27 cellular contexts compared by ENCODE assay signal in genomic region chr12:64173456-64173855, GRCh38. TPM values are rescaled to one million over a fixed set of nuclear protein-coding genes. Genes with fewer than 3 reads are reported as not detected.
A peak's percentile ranks its signal among the peaks of the same experiment; 100 is the strongest.
DNase-seq lines count a peak whose midpoint lies in the region; ATAC-seq, FAIRE-seq and TF ChIP-seq lines count a peak whose summit lies in the region.
"Had no signal": no experiment of that assay in that cellular context is flagged by ENCODE, and none has a peak within 500 bp of the region (broad histone marks: within the 10 kb centered on the region; RNA-seq: fewer than 3 reads in every experiment).

No MANE protein-coding gene starts in this region.

- TF ChIP-seq RAD21 in HepG2 (CRISPR knock-in tag; IDR thresholded peaks at IDR 0.05), result no peak

- no peak overlapping the region for H3K9ac ChIP-seq in HepG2 (ENCODE audit: insufficient read depth, low read depth, low read length)

- TF ChIP-seq CTCF in BE2C (IDR thresholded peaks at IDR 0.05; ENCODE audit: low read depth, low read length) (no peak), HepG2 (CRISPR knock-in tag; IDR thresholded peaks at IDR 0.05) (no peak), foreskin keratinocyte (conservative IDR thresholded peaks at IDR 0.05) (no peak)

- H3K79me2 ChIP-seq in HepG2 (ENCODE audit: insufficient read depth, low read length), result no peaks in the 10 kb centered on the region

- H3K36me3 Mint-ChIP-seq in activated T-helper 17 cell treated with anti-CD3 and anti-CD28 coated beads, Interleukin-2, amount 50 U/mL, for 72 hours (ENCODE audit: low read depth), result no peaks in the 10 kb centered on the region
- H3K36me3 Mint-ChIP-seq: activated naive CD8-positive, alpha-beta T cell treated with anti-CD3 and anti-CD28 coated beads, Interleukin-2, amount 10 ng/mL, durations not matched to agents 7 days and 5 days; mesothelial cell of epicardium had no signal

- H3K4me1 ChIP-seq in BE2C (peaks cover 19% of the 10 kb centered on the region), HepG2 (ENCODE audit: insufficient read depth, low read length) (peaks cover 26% of the 10 kb centered on the region), foreskin keratinocyte (peaks cover 42% of the 10 kb centered on the region)
- H3K4me1 ChIP-seq: colonic mucosa had no signal

- CTCF ChIA-PET in HepG2 (lab: Yijun Ruan, JAX; ENCODE audit: low intra/inter-chr PET ratio, low total read pairs), result no interaction called here

- H3K4me1 Mint-ChIP-seq in activated T-helper 17 cell treated with anti-CD3 and anti-CD28 coated beads, Interleukin-2, amount 50 U/mL, for 72 hours, result peaks cover 4% of the 10 kb centered on the region
- H3K4me1 Mint-ChIP-seq: activated CD4-positive, alpha-beta T cell treated with anti-CD3 and anti-CD28 coated beads, Interleukin-2, amount 10 ng/mL, durations not matched to agents 24 days and 14 days; CD8-positive, alpha-beta memory T cell; IgD-negative memory B cell had no signal

- intact Hi-C loops in HepG2 (cut with micrococcal nuclease; ENCODE audit: unreplicated experiment), result no loop called here

- no peak overlapping the region for H3K4me3 ChIP-seq in BE2C (ENCODE audit: low read depth, low read length)
- no peak overlapping the region for H3K4me3 ChIP-seq in HepG2 (replicated peaks in 1 of 3; ENCODE audit: insufficient read depth in 1 of 3, low read depth in 2 of 3, low read length in 3 of 3)
- H3K4me3 ChIP-seq: colonic mucosa, SJCRH30, spleen had no signal

- H4K20me1 ChIP-seq in HepG2 (ENCODE audit: insufficient read depth, low read length), result no peaks in the 10 kb centered on the region

- H3K36me3 ChIP-seq in BE2C (no peaks in the 10 kb centered on the region), HepG2 (replicated peaks in 1 of 2; ENCODE audit: control insufficient read depth in 1 of 2, insufficient read depth in 2 of 2, low read length in 2 of 2) (no peaks in the 10 kb centered on the region)
- H3K36me3 ChIP-seq: colonic mucosa, neutrophil, SJCRH30, spleen had no signal

- TF ChIP-seq EP300 in HepG2 (IDR thresholded peaks at IDR 0.05; ENCODE audit: low read depth in 2 of 2, low read length in 2 of 2) (no peak), HepG2 (CRISPR knock-in tag; IDR thresholded peaks at IDR 0.05; ENCODE audit: borderline replicate concordance) (no peak)

- H3K27ac Mint-ChIP-seq in activated T-helper 17 cell treated with anti-CD3 and anti-CD28 coated beads, Interleukin-2, amount 50 U/mL, for 72 hours, result peak overlapping the region; percentile 47
- H3K27ac Mint-ChIP-seq: activated CD4-positive, alpha-beta T cell treated with anti-CD3 and anti-CD28 coated beads, Interleukin-2, amount 10 ng/mL, durations not matched to agents 24 days and 14 days; activated naive CD8-positive, alpha-beta T cell treated with anti-CD3 and anti-CD28 coated beads, Interleukin-2, amount 10 ng/mL, durations not matched to agents 7 days and 5 days; CD8-positive, alpha-beta memory T cell; IgD-negative memory B cell; mesothelial cell of epicardium; naive thymus-derived CD4-positive, alpha-beta T cell had no signal

- no peak overlapping the region for H2AFZ ChIP-seq in HepG2 (ENCODE audit: low read length)

- 0% methylated on average over 3 of the region's 3 CpGs for WGBS in HepG2 (ENCODE audit: low lambda C conversion rate)

- in situ Hi-C loops in HepG2 (cut with HindIII; ENCODE audit: extremely low pct_ligation_motif_present, low pct_unique_long_range_greater_than_20kb), result no loop called here

- H3K27ac ChIP-seq in HepG2 (ENCODE audit: extremely low read length, insufficient read depth, low read length) (no peak overlapping the region), foreskin keratinocyte (no peak overlapping the region)
- H3K27ac ChIP-seq: colonic mucosa, neutrophil, SJCRH30, spleen had no signal

- H3K27me3 ChIP-seq in BE2C, result no peaks in the 10 kb centered on the region
- H3K27me3 ChIP-seq in HepG2 (ENCODE audit: control insufficient read depth in 1 of 2, insufficient read depth in 2 of 2, low read length in 2 of 2), result no peaks in the 10 kb centered on the region
- H3K27me3 ChIP-seq in foreskin keratinocyte, result no peaks in the 10 kb centered on the region
- H3K27me3 ChIP-seq: colonic mucosa, neutrophil, SJCRH30, spleen had no signal

- H3K27me3 Mint-ChIP-seq in activated T-helper 17 cell treated with anti-CD3 and anti-CD28 coated beads, Interleukin-2, amount 50 U/mL, for 72 hours, result no peaks in the 10 kb centered on the region
- H3K27me3 Mint-ChIP-seq: activated CD4-positive, alpha-beta T cell treated with anti-CD3 and anti-CD28 coated beads, Interleukin-2, amount 10 ng/mL, durations not matched to agents 24 days and 14 days; activated naive CD8-positive, alpha-beta T cell treated with anti-CD3 and anti-CD28 coated beads, Interleukin-2, amount 10 ng/mL, durations not matched to agents 7 days and 5 days; CD8-positive, alpha-beta memory T cell; IgD-negative memory B cell; naive thymus-derived CD4-positive, alpha-beta T cell had no signal

- POLR2A ChIA-PET in HepG2 (lab: Yijun Ruan, JAX), result no interaction called here

- no peak overlapping the region for H3K4me3 Mint-ChIP-seq in activated T-helper 17 cell treated with anti-CD3 and anti-CD28 coated beads, Interleukin-2, amount 50 U/mL, for 72 hours
- H3K4me3 Mint-ChIP-seq: activated CD4-positive, alpha-beta T cell treated with anti-CD3 and anti-CD28 coated beads, Interleukin-2, amount 10 ng/mL, durations not matched to agents 24 days and 14 days; activated naive CD8-positive, alpha-beta T cell treated with anti-CD3 and anti-CD28 coated beads, Interleukin-2, amount 10 ng/mL, durations not matched to agents 7 days and 5 days; CD8-positive, alpha-beta memory T cell; IgD-negative memory B cell; mesothelial cell of epicardium; naive thymus-derived CD4-positive, alpha-beta T cell had no signal

- ATAC-seq in activated T-helper 17 cell treated with anti-CD3 and anti-CD28 coated beads, Interleukin-2, amount 50 U/mL, for 72 hours (replicated peaks), result no peak
- ATAC-seq in HepG2 (no peak; the same call in 2 of the 3 replicates), foreskin keratinocyte (no peak)
- ATAC-seq: naive thymus-derived CD4-positive, alpha-beta T cell; right cardiac atrium; stimulated activated naive CD8-positive, alpha-beta T cell treated with anti-CD3 and anti-CD28 coated beads, Interleukin-15, Interleukin-2, amounts not matched to agents 100 U/mL and 50 U/mL, for 24 hours had no signal

- BruUV-seq in HepG2 (replicated peaks; lab: Mats Ljungman, UMichigan), result no TSS peak

- no peak for TF ChIP-seq POLR2A in HepG2 (IDR thresholded peaks at IDR 0.05; ENCODE audit: insufficient read depth in 1 of 2, low read depth in 2 of 2, low read length in 2 of 2)

- DNase-seq in BE2C (peak; percentile 40), HuH-7 (ENCODE audit: low spot score) (peak; percentile 38), HepG2 (ENCODE audit: low spot score) (no peak), Kasumi-1 (lab: John Stamatoyannopoulos, UW) (no peak), foreskin keratinocyte (no peak)
- DNase-seq in activated CD4-positive, alpha-beta T cell treated with anti-CD3 and anti-CD28 coated beads, Interleukin-2, amount 50 U/mL, for 1 hour, result no peak
- DNase-seq: activated CD4-positive, alpha-beta T cell treated with anti-CD3 and anti-CD28 coated beads, Interleukin-2, amount 10 ng/mL, durations not matched to agents 24 days and 14 days; activated effector memory CD4-positive, alpha-beta T cell treated with anti-CD3 and anti-CD28 coated beads, Interleukin-2, amount 50 U/mL, for 16 hours; activated naive CD8-positive, alpha-beta T cell treated with anti-CD3 and anti-CD28 coated beads, Interleukin-2, amount 10 ng/mL, durations not matched to agents 7 days and 5 days; CD8-positive, alpha-beta memory T cell; colonic mucosa; effector CD4-positive, alpha-beta T cell; naive thymus-derived CD4-positive, alpha-beta T cell; NCI-H1092; NCI-H187 treated with DMSO at 0.1 percent for 48 hours; NCI-H526; right cardiac atrium; SJCRH30; spleen; stimulated activated CD4-positive, alpha-beta T cell treated with anti-CD3 and anti-CD28 coated beads, Interleukin-2, amount 100 ng/mL, for 24 hours; stimulated activated naive CD8-positive, alpha-beta T cell treated with anti-CD3 and anti-CD28 coated beads, Interleukin-15, Interleukin-2, amounts not matched to agents 100 U/mL and 50 U/mL, for 24 hours had no signal

- FAIRE-seq in HepG2 (lab: Jason Lieb, UNC), result no peak
- FAIRE-seq: astrocyte, RCC 7860 had no signal

- no peak overlapping the region for H3K4me2 ChIP-seq in HepG2 (ENCODE audit: low read depth, low read length)

- no peaks in the 10 kb centered on the region for H3K9me3 ChIP-seq in BE2C
- H3K9me3 ChIP-seq in HepG2 (ENCODE audit: low read length), result no peaks in the 10 kb centered on the region
- H3K9me3 ChIP-seq: colonic mucosa, neutrophil, SJCRH30, spleen had no signal

- H3K9me3 Mint-ChIP-seq in activated T-helper 17 cell treated with anti-CD3 and anti-CD28 coated beads, Interleukin-2, amount 50 U/mL, for 72 hours, result no peaks in the 10 kb centered on the region
- H3K9me3 Mint-ChIP-seq: activated CD4-positive, alpha-beta T cell treated with anti-CD3 and anti-CD28 coated beads, Interleukin-2, amount 10 ng/mL, durations not matched to agents 24 days and 14 days; activated naive CD8-positive, alpha-beta T cell treated with anti-CD3 and anti-CD28 coated beads, Interleukin-2, amount 10 ng/mL, durations not matched to agents 7 days and 5 days; CD8-positive, alpha-beta memory T cell; IgD-negative memory B cell; mesothelial cell of epicardium; naive thymus-derived CD4-positive, alpha-beta T cell had no signal

RNA-seq across cellular contexts. Expression of gene KICS2, which starts 48.6 kb away (rescaled TPM):
- polyA plus RNA-seq in BE2C (2012; ENCODE audit: insufficient read depth, insufficient read length, low read depth), result 6.8 TPM
- total RNA-seq in activated T-helper 17 cell treated with anti-CD3 and anti-CD28 coated beads, Interleukin-2, amount 50 U/mL, for 72 hours, result 10 to 100 TPM in 1 of 2 donors, 1 to 10 TPM in 1; 9.9 to 14.2 TPM
- total RNA-seq in HepG2 (2016; rRNA removed; fragmentation: Illumina TruSeq; extraction: Trizol), result 6.6 and 6.8 TPM in 2 replicates
- 4.8 and 6.6 TPM in 2 replicates for total RNA-seq in HepG2 (2016; cell fraction: cytosol; rRNA removed; fragmentation: Illumina TruSeq; extraction: Trizol; ENCODE audit: low read depth)
- total RNA-seq in HepG2 (2016; cell fraction: insoluble cytoplasmic fraction; rRNA removed; fragmentation: Illumina TruSeq; extraction: Trizol), result 8.0 and 8.8 TPM in 2 replicates
- total RNA-seq in HepG2 (2016; cell fraction: membrane; rRNA removed; fragmentation: Illumina TruSeq; extraction: Trizol), result 6.7 and 8.2 TPM in 2 replicates
- 12.1 and 12.3 TPM in 2 replicates for total RNA-seq in HepG2 (2016; cell fraction: nucleus; rRNA removed; fragmentation: Illumina TruSeq; extraction: Trizol)
- polyA plus RNA-seq in HepG2 (2011; rRNA removed), result 3.3 and 3.5 TPM in 2 replicates
- 3.0 TPM in 2 replicates for polyA plus RNA-seq in HepG2 (2011; cell fraction: cytosol; rRNA removed)
- 6.5 and 8.2 TPM in 2 replicates for polyA plus RNA-seq in HepG2 (2011; cell fraction: nucleus; rRNA removed)
- 3.0 and 3.6 TPM in 2 replicates for polyA plus RNA-seq in HepG2 (2012)
- 1.6 and 1.7 TPM in 2 replicates for polyA plus RNA-seq in HepG2 (2016; cell fraction: cytosol; fragmentation: Illumina TruSeq; extraction: Trizol; ENCODE audit: low read depth)
- polyA plus RNA-seq in HepG2 (2016; cell fraction: insoluble cytoplasmic fraction; fragmentation: Illumina TruSeq; extraction: Trizol; ENCODE audit: low read depth), result 5.8 and 6.1 TPM in 2 replicates
- polyA plus RNA-seq in HepG2 (2016; cell fraction: membrane; fragmentation: Illumina TruSeq; extraction: Trizol; ENCODE audit: low read depth), result 2.8 and 3.4 TPM in 2 replicates
- 5.2 and 5.9 TPM in 2 replicates for polyA plus RNA-seq in HepG2 (2016; cell fraction: nucleus; fragmentation: Illumina TruSeq; extraction: Trizol; ENCODE audit: insufficient read depth, low read depth)
- 9.8 and 11.4 TPM in 2 replicates for polyA minus RNA-seq in HepG2 (2011; rRNA and poly(A)+ RNA removed; ENCODE audit: low replicate concordance)
- polyA minus RNA-seq in HepG2 (2011; cell fraction: cytosol; rRNA and poly(A)+ RNA removed), result 3.3 and 4.2 TPM in 2 replicates
- 18.0 and 22.3 TPM in 2 replicates for polyA minus RNA-seq in HepG2 (2011; cell fraction: nucleus; rRNA and poly(A)+ RNA removed)
- total RNA-seq in foreskin keratinocyte, result 5.5 and 7.7 TPM in 2 replicates
- polyA plus RNA-seq in foreskin keratinocyte, result 2.7 and 4.0 TPM in 2 replicates

Comparison
In these comparisons a context has a peak if more than half of its experiments do, and no peak if none do; other contexts are left out.
1. DNase-seq: peak in BE2C (single experiment) and HuH-7 (single experiment); none in HepG2 (single experiment), Kasumi-1 (0 of 2), activated CD4-positive, alpha-beta T cell treated with anti-CD3 and anti-CD28 coated beads, Interleukin-2, amount 50 U/mL, for 1 hour (single experiment) and foreskin keratinocyte (0 of 2).